ENCODE assay signal across 15 cellular contexts in genomic region chr1:47941609-47942237, GRCh38. TPM values are rescaled to one million over a fixed set of nuclear protein-coding genes. Genes with fewer than 3 reads are reported as not detected.
DNase-seq lines count a peak whose midpoint lies in the region; ATAC-seq, FAIRE-seq and TF ChIP-seq lines count a peak whose summit lies in the region.
"Had no signal": no experiment of that assay in that cellular context is flagged by ENCODE, and none has a peak within 500 bp of the region (broad histone marks: within the 10 kb centered on the region; RNA-seq: fewer than 3 reads in every experiment).

No MANE protein-coding gene starts in this region.

- peak; percentile 14 to 24 for DNase-seq in A549 (ENCODE audit: low read depth in 1 of 2, low spot score in 1 of 2)
- peak; percentile 5 for DNase-seq in HPDE6-E6E7 (ENCODE audit: extremely low spot score)
- no peak for DNase-seq in WTC11 (ENCODE audit: low spot score)
- peak; percentile 91 for DNase-seq in kidney epithelial cell (ENCODE audit: low read depth)
- DNase-seq in tibial artery: no peak
- DNase-seq in pons (ENCODE audit: low spot score): no peak
- DNase-seq in esophagus muscularis mucosa (ENCODE audit: extremely low spot score): no peak
- DNase-seq in HAP-1 (ENCODE audit: low spot score in 2 of 2): no peak
- DNase-seq: activated CD4-positive, alpha-beta T cell treated with anti-CD3 and anti-CD28 coated beads for 48 hours; activated T-cell treated with anti-CD3 and anti-CD28 coated beads, Interleukin-2, amount 50 U/mL, for 1 hour; esophagus squamous epithelium; HFFc6; Right ventricle myocardium superior; stimulated activated CD4-positive, alpha-beta T cell treated with anti-CD3 and anti-CD28 coated beads, Interleukin-15, amount 100 ng/mL, for 24 hours had no signal

- TF ChIP-seq EP300 in A549 (IDR thresholded peaks at IDR 0.05) (no peak), esophagus muscularis mucosa (IDR thresholded peaks at IDR 0.05) (no peak)

- peak overlapping the region; percentile 69 for H3K4me2 ChIP-seq in A549

- peak; percentile 53 to 76 for ATAC-seq in A549
- no peak for ATAC-seq in WTC11

- TF ChIP-seq POLR2A in A549 (IDR thresholded peaks at IDR 0.05; ENCODE audit: low read length): no peak
- no peak for TF ChIP-seq POLR2A in esophagus muscularis mucosa (IDR thresholded peaks at IDR 0.05; ENCODE audit: low read depth)

- no peaks in the 10 kb centered on the region; the same call in 1 of the 2 replicates for H3K27me3 Mint-ChIP-seq in WTC11 (ENCODE audit: low read depth)

- H3K4me3 Mint-ChIP-seq in WTC11: no peak overlapping the region
- H3K4me3 Mint-ChIP-seq: HFFc6 had no signal

- H3K4me3 ChIP-seq in A549 (no peak overlapping the region), kidney epithelial cell (ENCODE audit: low read depth, low read length) (no peak overlapping the region), tibial artery (no peak overlapping the region), esophagus muscularis mucosa (no peak overlapping the region), HAP-1 (no peak overlapping the region)
- H3K4me3 ChIP-seq: esophagus squamous epithelium had no signal

- H3K27ac Mint-ChIP-seq in WTC11: no peak overlapping the region
- H3K27ac Mint-ChIP-seq: HFFc6 had no signal

- CTCF ChIA-PET in A549 (lab: Yijun Ruan, JAX): no interaction called here
- CTCF ChIA-PET in WTC11 (lab: Charles Lee): no interaction called here

- no peaks in the 10 kb centered on the region for H3K4me1 Mint-ChIP-seq in WTC11

- no peaks in the 10 kb centered on the region for H3K27me3 ChIP-seq in kidney epithelial cell (ENCODE audit: control insufficient read depth, insufficient read depth, low read length)
- H3K27me3 ChIP-seq in tibial artery: no peaks in the 10 kb centered on the region
- no peaks in the 10 kb centered on the region for H3K27me3 ChIP-seq in esophagus muscularis mucosa
- no peaks in the 10 kb centered on the region for H3K27me3 ChIP-seq in HAP-1 (ENCODE audit: low read depth)

- H3K36me3 ChIP-seq in kidney epithelial cell (ENCODE audit: control insufficient read depth, insufficient read depth, low read length): no peaks in the 10 kb centered on the region
- no peaks in the 10 kb centered on the region for H3K36me3 ChIP-seq in tibial artery
- no peaks in the 10 kb centered on the region for H3K36me3 ChIP-seq in esophagus muscularis mucosa
- H3K36me3 ChIP-seq in HAP-1 (replicated peaks): no peaks in the 10 kb centered on the region
- H3K36me3 ChIP-seq: esophagus squamous epithelium had no signal

- H3K36me3 Mint-ChIP-seq in WTC11: no peaks in the 10 kb centered on the region

- no peak for FAIRE-seq in A549 (lab: Jason Lieb, UNC)

- in situ Hi-C loops in HAP-1 (cut with MboI; ENCODE audit: low sequenced_read_pairs): no loop called here

- TF ChIP-seq RAD21 in A549 (conservative IDR thresholded peaks at IDR 0.05 in 1 of 2, IDR thresholded peaks at IDR 0.05 in 1 of 2): no peak

- peaks cover 27% of the 10 kb centered on the region for H3K4me1 ChIP-seq in A549
- H3K4me1 ChIP-seq in tibial artery: peaks cover 6 to 62% (median 46%) of the 10 kb centered on the region in 4 donors
- peaks cover 0 to 47% (median 43%) of the 10 kb centered on the region in 4 donors for H3K4me1 ChIP-seq in esophagus muscularis mucosa
- no peaks in the 10 kb centered on the region for H3K4me1 ChIP-seq in HAP-1

- intact Hi-C loops in tibial artery (cut with DNase I; ENCODE audit: low total_unique reads): no loop called here
- intact Hi-C loops in esophagus muscularis mucosa (cut with DNase I): no loop called here

- no peak for TF ChIP-seq CTCF in A549 (IDR thresholded peaks at IDR 0.05)
- no peak for TF ChIP-seq CTCF in WTC11 (IDR thresholded peaks at IDR 0.05)
- no peak for TF ChIP-seq CTCF in kidney epithelial cell (IDR thresholded peaks at IDR 0.05; ENCODE audit: insufficient read depth, low read length, poor library complexity, severe bottlenecking)
- TF ChIP-seq CTCF in tibial artery (IDR thresholded peaks at IDR 0.05): no peak
- TF ChIP-seq CTCF in esophagus muscularis mucosa (IDR thresholded peaks at IDR 0.05): no peak

- WGBS in A549 (ENCODE audit: missing lambda C conversion rate): 75% methylated on average over 1 of the region's 1 CpG
- 100% methylated on average over 1 of the region's 1 CpG for WGBS in esophagus muscularis mucosa

- no peaks in the 10 kb centered on the region for H3K9me3 ChIP-seq in A549
- H3K9me3 ChIP-seq in tibial artery: no peaks in the 10 kb centered on the region
- H3K9me3 ChIP-seq in esophagus muscularis mucosa: no peaks in the 10 kb centered on the region
- H3K9me3 ChIP-seq in HAP-1: no peaks in the 10 kb centered on the region
- H3K9me3 ChIP-seq: esophagus squamous epithelium had no signal

- H3K9me3 Mint-ChIP-seq in WTC11: no peaks in the 10 kb centered on the region

- POLR2A ChIA-PET in A549 (lab: Yijun Ruan, JAX) (no interaction called here), WTC11 (lab: Charles Lee) (no interaction called here)

- H3K27ac ChIP-seq in A549 (peak overlapping the region; percentile 74 to 76), tibial artery (peak overlapping the region in 1 of 2 donors; percentile 54), esophagus muscularis mucosa (replicated peaks in 1 of 4) (no peak overlapping the region)

TF ChIP-seq in A549, 52 proteins besides CTCF, POLR2A, EP300 and RAD21:
- no peak for TF ChIP-seq KDM5A (IDR thresholded peaks at IDR 0.05)
- TF ChIP-seq JUNB (IDR thresholded peaks at IDR 0.05): peak; percentile 43
- TF ChIP-seq FOSL2 (IDR thresholded peaks at IDR 0.05): no peak
- TF ChIP-seq FOSL2 (CRISPR knock-in tag; IDR thresholded peaks at IDR 0.05): peak; percentile 35
- TF ChIP-seq CEBPB (IDR thresholded peaks at IDR 0.05): peak; percentile 66 to 71; a peak in 3 of 4 replicates
- no peak for TF ChIP-seq HOXB5 (CRISPR knock-in tag; IDR thresholded peaks at IDR 0.05)

TF ChIP-seq in WTC11, 78 proteins besides CTCF, POLR2A, EP300 and RAD21:
- TF ChIP-seq GABPB1 (CRISPR knock-in tag; IDR thresholded peaks at IDR 0.05) (peak; percentile 91), ATF2 (CRISPR knock-in tag; IDR thresholded peaks at IDR 0.05; ENCODE audit: borderline replicate concordance, low read depth) (no peak)

RNA-seq across cellular contexts. Expression of gene TRABD2B, which starts 55.5 kb away (rescaled TPM):
- polyA plus RNA-seq in A549 (2011; rRNA removed): 0.03 and 0.04 TPM in 2 replicates
- polyA plus RNA-seq in A549 (2012; cell fraction: cytosol; rRNA removed): 0.03 and 0.05 TPM in 2 replicates
- 0.11 and 0.12 TPM in 2 replicates for polyA plus RNA-seq in A549 (2012; cell fraction: nucleus; rRNA removed)
- polyA plus RNA-seq in A549 (2017; fragmentation: RNase III; extraction: RNeasy Plus Mini Kit Qiagen cat#74134 plus additional on column Dnase treatment): 0.18 to 0.29 TPM (median 0.21 TPM) in 3 replicates
- polyA minus RNA-seq in A549 (2011; rRNA and poly(A)+ RNA removed): 0.08 and 0.15 TPM in 2 replicates
- 7.8 to 10.8 TPM (median 10.3 TPM) in 3 replicates for total RNA-seq in WTC11 (2021)
- 0.92 and 1.2 TPM in 2 replicates for total RNA-seq in kidney epithelial cell
- total RNA-seq in esophagus muscularis mucosa: 1 to 10 TPM; 4.0 to 7.6 (median 4.1) TPM
- total RNA-seq: HFFc6; T-helper 2 cell treated with Interferon-gamma antibody and Interleukin-4, amounts not matched to agents 100 ng/mL and 5 ng/mL, for 36 hours had no signal

Comparison
In these comparisons a context has a peak if more than half of its experiments do, and no peak if none do; other contexts are left out.
1. DNase-seq: peak in A549 (2 of 2), HPDE6-E6E7 (single experiment) and kidney epithelial cell (single experiment); none in WTC11 (single experiment), tibial artery (0 of 2), pons (single experiment), esophagus muscularis mucosa (single experiment) and HAP-1 (0 of 2).
2. H3K27ac ChIP-seq: peak in A549 (2 of 2); none in esophagus muscularis mucosa (0 of 4).